ENCODE assay signal across 21 cellular contexts in the genomic region with DNA sequence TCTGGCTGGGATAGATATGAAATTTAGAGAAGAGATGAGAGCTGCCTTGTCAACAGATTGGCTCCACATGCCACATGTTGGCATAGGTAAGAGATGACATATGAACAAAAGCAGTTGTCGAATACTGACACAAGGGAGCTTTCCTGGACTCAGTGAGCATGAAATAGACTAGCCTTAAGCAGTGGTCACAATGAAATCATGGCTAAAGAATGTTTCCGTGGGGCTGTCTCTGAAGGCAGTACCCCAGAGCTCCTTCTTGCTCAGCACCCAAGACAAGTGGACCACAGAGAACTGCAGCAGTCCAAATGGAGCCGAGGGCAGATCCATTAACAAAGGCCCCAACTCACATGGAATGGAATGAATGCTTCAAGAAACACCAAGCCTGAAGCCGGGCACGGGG.
DNase-seq lines count a peak whose midpoint lies in the region; ATAC-seq, FAIRE-seq and TF ChIP-seq lines count a peak whose summit lies in the region.
"Had no signal": no experiment of that assay in that cellular context is flagged by ENCODE, and none has a peak within 500 bp of the region (broad histone marks: within the 10 kb centered on the region; RNA-seq: fewer than 3 reads in every experiment).

No MANE protein-coding gene starts in this region.

- H3K4me1 ChIP-seq in endodermal cell (ENCODE audit: control insufficient read depth, insufficient read depth, low read length), result no peaks in the 10 kb centered on the region
- H3K4me1 ChIP-seq: pancreas had no signal

- H3K9me3 Mint-ChIP-seq in endodermal cell, result peaks cover 7% of the 10 kb centered on the region
- H3K9me3 Mint-ChIP-seq in activated T-cell treated with anti-CD3 and anti-CD28 coated beads, Interleukin-2, amount 50 U/mL, for 4 hours, result no peaks in the 10 kb centered on the region

- WGBS in endodermal cell (ENCODE audit: insufficient coverage in 1 of 2, insufficient read length in 1 of 2), 2 experiments, result 92% methylated on average over 5 of the region's 5 CpGs

- DNase-seq in HK-2 (ENCODE audit: unreplicated experiment) (peak; percentile 41), endodermal cell (no peak), islet precursor cell (peak; percentile 61), urothelium cell line (ENCODE audit: low spot score) (peak; percentile 4)
- DNase-seq in activated T-cell treated with anti-CD3 and anti-CD28 coated beads, Interleukin-2, amount 50 U/mL, for 4 hours, result no peak
- DNase-seq: activated CD4-positive, alpha-beta T cell treated with anti-CD3 and anti-CD28 coated beads for 36 hours; activated naive CD4-positive, alpha-beta T cell treated with anti-CD3 and anti-CD28 coated beads, Interleukin-2, amount 50 U/mL, for 16 hours; aorta; COR-L47; effector CD4-positive, alpha-beta T cell; mammary epithelial cell; naive thymus-derived CD4-positive, alpha-beta T cell; NCI-H1436; NCI-H526; pancreas; stimulated activated naive CD4-positive, alpha-beta T cell had no signal

- no peak overlapping the region for H3K27ac ChIP-seq in endodermal cell (ENCODE audit: low read depth, low read length)
- H3K27ac ChIP-seq: pancreas, RWPE1 had no signal

- no peaks in the 10 kb centered on the region for H3K27me3 ChIP-seq in endodermal cell (ENCODE audit: control insufficient read depth, insufficient read depth, low read length, poor library complexity, severe bottlenecking)
- H3K27me3 ChIP-seq: pancreas had no signal

- peak overlapping the region; percentile 36 for H3K27ac Mint-ChIP-seq in endodermal cell
- H3K27ac Mint-ChIP-seq: activated CD4-positive, alpha-beta T cell treated with anti-CD3 and anti-CD28 coated beads for 36 hours; B cell; naive thymus-derived CD4-positive, alpha-beta T cell had no signal

- H3K36me3 ChIP-seq in endodermal cell (ENCODE audit: control insufficient read depth, insufficient read depth, low read length), result no peaks in the 10 kb centered on the region
- H3K36me3 ChIP-seq: pancreas had no signal

- ATAC-seq in HG02970 (IDR thresholded peaks at IDR 0.05; ENCODE audit: low FRiP score, unreplicated experiment), result no peak
- no peak for ATAC-seq in activated T-cell treated with anti-CD3 and anti-CD28 coated beads, Interleukin-2, amount 50 U/mL, for 4 hours
- no peak for ATAC-seq in HG02973 (IDR thresholded peaks at IDR 0.05; ENCODE audit: unreplicated experiment)
- ATAC-seq: activated CD4-positive, alpha-beta T cell treated with anti-CD3 and anti-CD28 coated beads for 36 hours; HepG2; naive thymus-derived CD4-positive, alpha-beta T cell had no signal

- H3K4me3 ChIP-seq in endodermal cell (ENCODE audit: low read length), result no peak overlapping the region
- H3K4me3 ChIP-seq: pancreas had no signal

- no peaks in the 10 kb centered on the region for H3K9me3 ChIP-seq in endodermal cell (ENCODE audit: control insufficient read depth, low read length)
- H3K9me3 ChIP-seq: pancreas had no signal

- H3K4me3 Mint-ChIP-seq in endodermal cell, result no peak overlapping the region
- H3K4me3 Mint-ChIP-seq in activated T-cell treated with anti-CD3 and anti-CD28 coated beads, Interleukin-2, amount 50 U/mL, for 4 hours, result no peak overlapping the region
- H3K4me3 Mint-ChIP-seq: activated CD4-positive, alpha-beta T cell treated with anti-CD3 and anti-CD28 coated beads for 36 hours; B cell; naive thymus-derived CD4-positive, alpha-beta T cell had no signal

- no peak for TF ChIP-seq CTCF in endodermal cell (conservative IDR thresholded peaks at IDR 0.05)

- H3K4me1 Mint-ChIP-seq in endodermal cell, result peaks cover 5% of the 10 kb centered on the region
- H3K4me1 Mint-ChIP-seq in activated T-cell treated with anti-CD3 and anti-CD28 coated beads, Interleukin-2, amount 50 U/mL, for 4 hours (ENCODE audit: low read depth), result no peaks in the 10 kb centered on the region
- H3K4me1 Mint-ChIP-seq: activated CD4-positive, alpha-beta T cell treated with anti-CD3 and anti-CD28 coated beads for 36 hours; B cell; naive thymus-derived CD4-positive, alpha-beta T cell had no signal

- no peak overlapping the region for H3K9ac ChIP-seq in endodermal cell (ENCODE audit: extremely low read depth, low read length, poor library complexity, severe bottlenecking)

- H3K36me3 Mint-ChIP-seq in endodermal cell (ENCODE audit: low read depth), result no peaks in the 10 kb centered on the region
- no peaks in the 10 kb centered on the region for H3K36me3 Mint-ChIP-seq in activated T-cell treated with anti-CD3 and anti-CD28 coated beads, Interleukin-2, amount 50 U/mL, for 4 hours (ENCODE audit: insufficient read depth)
- H3K36me3 Mint-ChIP-seq: naive thymus-derived CD4-positive, alpha-beta T cell had no signal

- FAIRE-seq in urothelium cell line (lab: Jason Lieb, UNC), result no peak
- FAIRE-seq: HepG2, pancreas had no signal

- H3K27me3 Mint-ChIP-seq in endodermal cell (ENCODE audit: insufficient read depth), result no peaks in the 10 kb centered on the region
- H3K27me3 Mint-ChIP-seq in activated T-cell treated with anti-CD3 and anti-CD28 coated beads, Interleukin-2, amount 50 U/mL, for 4 hours (ENCODE audit: low read depth), result no peaks in the 10 kb centered on the region
- H3K27me3 Mint-ChIP-seq: activated CD4-positive, alpha-beta T cell treated with anti-CD3 and anti-CD28 coated beads for 36 hours; B cell; naive thymus-derived CD4-positive, alpha-beta T cell had no signal

Comparison
In these comparisons a context has a peak if more than half of its experiments do, and no peak if none do; other contexts are left out.
1. DNase-seq: peak in HK-2 (single experiment), islet precursor cell (single experiment) and urothelium cell line (single experiment); none in endodermal cell (single experiment) and activated T-cell treated with anti-CD3 and anti-CD28 coated beads, Interleukin-2, amount 50 U/mL, for 4 hours (single experiment).